In genomic region chr15:78092111-78093041, GRCh38 we compare ENCODE assay signal across 18 cellular contexts. TPM values are rescaled to one million over a fixed set of nuclear protein-coding genes. Genes with fewer than 3 reads are reported as not detected.
A peak's percentile ranks its signal among the peaks of the same experiment; 100 is the strongest.
DNase-seq lines count a peak whose midpoint lies in the region; ATAC-seq and TF ChIP-seq lines count a peak whose summit lies in the region.
"Had no signal": no experiment of that assay in that cellular context is flagged by ENCODE, and none has a peak within 500 bp of the region (broad histone marks: within the 10 kb centered on the region; RNA-seq: fewer than 3 reads in every experiment).

Gene SH2D7, plus strand, starts transcription at chr15:78092561. Its CDS starts 24 bp downstream, at chr15:78092585.

- H3K9me2 ChIP-seq in MM.1S (replicated peaks; ENCODE audit: insufficient read depth, low read length): no peaks in the 10 kb centered on the region

- POLR2A ChIA-PET in IMR-90 (lab: Charles Lee; ENCODE audit: unreplicated experiment): no interaction called here

- DNase-seq in IMR-90: no peak
- peak; percentile 64 for DNase-seq in RWPE2 (ENCODE audit: low spot score)
- DNase-seq in left cardiac atrium: no peak
- no peak for DNase-seq in MM.1S
- DNase-seq in NCI-H82 treated with DMSO at 0.1 percent for 48 hours (lab: John Stamatoyannopoulos, UW; ENCODE audit: unreplicated experiment): no peak
- DNase-seq: activated naive CD4-positive, alpha-beta T cell treated with anti-CD3 and anti-CD28 coated beads, Interleukin-2, amount 10 ng/mL, durations not matched to agents 7 days and 5 days; endodermal cell; GDM1; NCI-H2029 treated with DMSO at 0.1 percent for 48 hours; NCI-H69 had no signal

- H3K4me3 ChIP-seq in IMR-90 (ENCODE audit: insufficient read depth, low read depth, low read length): no peak within 1 kb of the TSS
- no peak within 1 kb of the TSS for H3K4me3 ChIP-seq in RWPE2 (ENCODE audit: severe bottlenecking)
- H3K4me3 ChIP-seq in rectal smooth muscle tissue (ENCODE audit: low read length): no peak within 1 kb of the TSS
- no peak within 1 kb of the TSS for H3K4me3 ChIP-seq in MM.1S (ENCODE audit: low read length)
- H3K4me3 ChIP-seq: MG63 had no signal

- peak within 1 kb of the TSS; percentile 36 for H3K4ac ChIP-seq in IMR-90 (ENCODE audit: low read depth, low read length)

- H3K9me3 ChIP-seq in IMR-90 (ENCODE audit: control insufficient read depth, insufficient read depth, low read length) (no peaks in the 10 kb centered on the region), RWPE2 (ENCODE audit: severe bottlenecking) (no peaks in the 10 kb centered on the region), MM.1S (replicated peaks; ENCODE audit: insufficient read depth, low read length) (no peaks in the 10 kb centered on the region)
- H3K9me3 ChIP-seq: MG63 had no signal

- H2AK9ac ChIP-seq in IMR-90 (replicated peaks; ENCODE audit: low read depth, low read length, poor library complexity): peak within 1 kb of the TSS; percentile 25

- TF ChIP-seq CTCF in IMR-90 (conservative IDR thresholded peaks at IDR 0.05; ENCODE audit: low read depth, low read length) (no peak), RWPE2 (IDR thresholded peaks at IDR 0.05; ENCODE audit: poor library complexity, severe bottlenecking) (no peak), MM.1S (IDR thresholded peaks at IDR 0.05; ENCODE audit: low read length) (no peak)

- no peak within 1 kb of the TSS for H3K56ac ChIP-seq in IMR-90 (ENCODE audit: extremely low read depth, insufficient read depth, low read length)

- intact Hi-C loops in IMR-90 (cut with micrococcal nuclease) (loop anchor here (5.0 kb wide), 1 partner anchor 85 kb away; no protein-coding TSS in a partner anchor), left cardiac atrium (cut with DNase I) (no loop called here)

- H2BK5ac ChIP-seq in IMR-90 (ENCODE audit: low read depth, low read length, poor library complexity, severe bottlenecking): peak within 1 kb of the TSS; percentile 20

- H3K4me2 ChIP-seq in IMR-90 (ENCODE audit: low read depth, low read length): peak within 1 kb of the TSS; percentile 21; the same call in 1 of the 2 replicates
- no peak within 1 kb of the TSS for H3K4me2 ChIP-seq in MM.1S (ENCODE audit: low read depth, low read length)

- H3K27ac ChIP-seq in IMR-90 (ENCODE audit: insufficient read depth, low read length): peak within 1 kb of the TSS; percentile 9; the same call in 1 of the 2 replicates
- H3K27ac ChIP-seq in RWPE2 (ENCODE audit: poor library complexity, severe bottlenecking): no peak within 1 kb of the TSS
- peak within 1 kb of the TSS; percentile 35 for H3K27ac ChIP-seq in rectal smooth muscle tissue (ENCODE audit: low read depth, low read length)
- no peak within 1 kb of the TSS for H3K27ac ChIP-seq in MM.1S (ENCODE audit: low read length)
- H3K27ac ChIP-seq: foreskin keratinocyte, parathyroid adenoma had no signal

- no peak within 1 kb of the TSS for H3K9ac ChIP-seq in IMR-90 (ENCODE audit: low read depth, low read length)
- no peak within 1 kb of the TSS for H3K9ac ChIP-seq in rectal smooth muscle tissue (ENCODE audit: low read length)
- no peak within 1 kb of the TSS for H3K9ac ChIP-seq in MM.1S (ENCODE audit: low read length)
- H3K9ac ChIP-seq: parathyroid adenoma had no signal

- no peaks in the 10 kb centered on the region for H3K79me2 ChIP-seq in MM.1S (ENCODE audit: low read length)
- H3K79me2 ChIP-seq: parathyroid adenoma had no signal

- peak within 1 kb of the TSS; percentile 66 for H2AK5ac ChIP-seq in IMR-90 (ENCODE audit: low read depth, low read length)

- peak within 1 kb of the TSS; percentile 37; the same call in 1 of the 2 replicates for H3K14ac ChIP-seq in IMR-90 (replicated peaks; ENCODE audit: low read depth, low read length)

- CTCF ChIA-PET in IMR-90 (lab: Yijun Ruan, JAX): interaction anchor here (1.8 to 2.5 kb wide), 2 partner anchors 10 to 16 kb away, joined by 7 to 10 read pairs; no protein-coding TSS in a partner anchor

- H3K36me3 ChIP-seq in IMR-90 (ENCODE audit: control insufficient read depth, insufficient read depth, low read length): no peaks in the 10 kb centered on the region
- no peaks in the 10 kb centered on the region for H3K36me3 ChIP-seq in RWPE2 (ENCODE audit: low read depth)
- no peaks in the 10 kb centered on the region for H3K36me3 ChIP-seq in rectal smooth muscle tissue (ENCODE audit: control insufficient read depth, insufficient read depth, low read length)
- H3K36me3 ChIP-seq in MM.1S (replicated peaks; ENCODE audit: insufficient read depth, low read length): no peaks in the 10 kb centered on the region
- H3K36me3 ChIP-seq: MG63 had no signal

- H2BK20ac ChIP-seq in IMR-90 (ENCODE audit: low read depth, low read length): peak within 1 kb of the TSS; percentile 29; the same call in 1 of the 2 replicates

- dilution Hi-C loops in IMR-90 (cut with HindIII; ENCODE audit: low sequenced_read_pairs, unreplicated experiment): no loop called here

- H3K4me1 ChIP-seq in IMR-90 (ENCODE audit: control insufficient read depth, insufficient read depth, low read length) (peaks cover 23% of the 10 kb centered on the region), RWPE2 (ENCODE audit: insufficient read depth, poor library complexity, severe bottlenecking) (no peaks in the 10 kb centered on the region), rectal smooth muscle tissue (ENCODE audit: control insufficient read depth, insufficient read depth, low read length) (peaks cover 8% of the 10 kb centered on the region), MM.1S (ENCODE audit: low read length) (peaks cover 11% of the 10 kb centered on the region)
- H3K4me1 ChIP-seq: foreskin keratinocyte, parathyroid adenoma had no signal

- TF ChIP-seq RAD21 in IMR-90 (IDR thresholded peaks at IDR 0.05; ENCODE audit: low read length): no peak

- no peaks in the 10 kb centered on the region for H3F3A ChIP-seq in MM.1S (ENCODE audit: insufficient read depth, low read length)

- TF ChIP-seq POLR2A in IMR-90 (IDR thresholded peaks at IDR 0.05; ENCODE audit: low read depth, low read length): no peak

- BruUV-seq in IMR-90 (replicated peaks; lab: Mats Ljungman, UMichigan): no TSS peak

- peak within 1 kb of the TSS; percentile 16; the same call in 1 of the 2 replicates for H3K23ac ChIP-seq in IMR-90 (ENCODE audit: low read depth, low read length)

- peak within 1 kb of the TSS; percentile 32 for H2BK120ac ChIP-seq in IMR-90 (ENCODE audit: low read depth, low read length)

- no peak within 1 kb of the TSS for H4K8ac ChIP-seq in IMR-90 (ENCODE audit: low read depth in 2 of 2, low read length in 2 of 2)

- 78% methylated on average over 3 of the region's 12 CpGs; no CpG with 5 or more reads in 1 of the 2 experiments for WGBS in IMR-90 (ENCODE audit: extremely low coverage in 2 of 2, insufficient read length in 1 of 2), 2 experiments

- peak within 1 kb of the TSS; percentile 57 for H3K18ac ChIP-seq in IMR-90 (ENCODE audit: low read depth, low read length)

- H3K27me3 ChIP-seq in IMR-90 (ENCODE audit: control insufficient read depth, insufficient read depth, low read length) (peaks cover 21% of the 10 kb centered on the region), RWPE2 (ENCODE audit: insufficient read depth, poor library complexity, severe bottlenecking) (no peaks in the 10 kb centered on the region), rectal smooth muscle tissue (ENCODE audit: control insufficient read depth, insufficient read depth, low read length) (no peaks in the 10 kb centered on the region), MM.1S (replicated peaks; ENCODE audit: insufficient read depth, low read length) (no peaks in the 10 kb centered on the region)
- H3K27me3 ChIP-seq: MG63 had no signal

- H2BK15ac ChIP-seq in IMR-90 (ENCODE audit: low read depth, low read length): peak within 1 kb of the TSS; percentile 66; the same call in 1 of the 3 replicates

- H3K79me1 ChIP-seq in IMR-90 (ENCODE audit: low read depth in 1 of 2, low read length in 2 of 2): no peaks in the 10 kb centered on the region

- peaks cover 16% of the 10 kb centered on the region for H3K9me1 ChIP-seq in IMR-90 (ENCODE audit: insufficient read depth, low read length)

- H2AFZ ChIP-seq in IMR-90 (replicated peaks; ENCODE audit: low read length, poor library complexity): peak within 1 kb of the TSS; percentile 3
- H2AFZ ChIP-seq in MM.1S (ENCODE audit: low read length): no peak within 1 kb of the TSS
- H2AFZ ChIP-seq: parathyroid adenoma had no signal

- H4K5ac ChIP-seq in IMR-90 (ENCODE audit: low read depth, low read length): peak within 1 kb of the TSS; percentile 16; the same call in 1 of the 2 replicates

- peak within 1 kb of the TSS; percentile 35; the same call in 1 of the 2 replicates for H4K91ac ChIP-seq in IMR-90 (ENCODE audit: insufficient read depth, low read depth, low read length)

- H4K20me1 ChIP-seq in IMR-90 (ENCODE audit: insufficient read depth, low read length) (peaks cover 17% of the 10 kb centered on the region), MM.1S (ENCODE audit: insufficient read depth, low read length) (no peaks in the 10 kb centered on the region)

- in situ Hi-C loops in IMR-90 (cut with MboI; ENCODE audit: low sequenced_read_pairs): no loop called here

- ATAC-seq in IMR-90 (ENCODE audit: low read depth): no peak
- ATAC-seq in RWPE2 (ENCODE audit: low read depth): no peak
- ATAC-seq in left cardiac atrium: peak; percentile 43 to 54
- no peak for ATAC-seq in GM19023 (IDR thresholded peaks at IDR 0.05; ENCODE audit: unreplicated experiment)
- ATAC-seq: foreskin keratinocyte had no signal

TF ChIP-seq in IMR-90, 13 proteins besides CTCF, POLR2A, EP300 and RAD21 (continues in another document):
- TF ChIP-seq MXI1 (IDR thresholded peaks at IDR 0.05; ENCODE audit: borderline replicate concordance, low read depth, low read length) (no peak), RFX5 (IDR thresholded peaks at IDR 0.05; ENCODE audit: low read depth, low read length) (no peak), USF2 (IDR thresholded peaks at IDR 0.05; ENCODE audit: low read depth, low read length) (no peak), NFE2L2 (IDR thresholded peaks at IDR 0.05; ENCODE audit: low read depth, low read length) (no peak), FOS (IDR thresholded peaks at IDR 0.05; ENCODE audit: low read depth, low read length) (no peak), BHLHE40 (IDR thresholded peaks at IDR 0.05; ENCODE audit: low read depth, low read length) (no peak)

RNA-seq across cellular contexts. Expression of gene SH2D7, which starts in this region (rescaled TPM):
- total RNA-seq in IMR-90 (2012; rRNA removed) (not detected in 2 replicates), left cardiac atrium (not detected)
- not detected in 2 replicates for polyA plus RNA-seq in IMR-90 (2012; rRNA removed)
- polyA plus RNA-seq in IMR-90 (2012; cell fraction: cytosol; rRNA removed): not detected in 2 replicates
- not detected in 2 replicates for polyA plus RNA-seq in IMR-90 (2012; cell fraction: nucleus; rRNA removed; ENCODE audit: low replicate concordance)
- total RNA-seq: activated CD8-positive, alpha-beta memory T cell treated with anti-CD3 and anti-CD28 coated beads for 36 hours; CD8-positive, alpha-beta memory T cell; endodermal cell; foreskin keratinocyte; temporal lobe had no signal
- polyA plus RNA-seq: CD8-positive, alpha-beta memory T cell; foreskin keratinocyte had no signal

Comparison
In these comparisons a context has a peak if more than half of its experiments do, and no peak if none do; other contexts are left out.
1. Peak in ATAC-seq in left cardiac atrium; RNA of the gene not detected or under 1 TPM.
2. H3K27ac ChIP-seq: peak in IMR-90 (single experiment) and rectal smooth muscle tissue (single experiment); none in RWPE2 (single experiment) and MM.1S (single experiment).